Comparison of ENCODE assay signal across 15 cellular contexts in genomic region chr17:37475713-37476420, GRCh38. TPM values are rescaled to one million over a fixed set of nuclear protein-coding genes. Genes with fewer than 3 reads are reported as not detected.
DNase-seq lines count a peak whose midpoint lies in the region; ATAC-seq and TF ChIP-seq lines count a peak whose summit lies in the region.
"Had no signal": no experiment of that assay in that cellular context is flagged by ENCODE, and none has a peak within 500 bp of the region (broad histone marks: within the 10 kb centered on the region; RNA-seq: fewer than 3 reads in every experiment).

No MANE protein-coding gene starts in this region.

- dilution Hi-C loops in mammary epithelial cell (cut with HindIII; ENCODE audit: low sequenced_read_pairs), result no loop called here

- DNase-seq in EL, result peak; percentile 38
- DNase-seq in NOMO-1 treated with dmso at 0.1 percent for 144 hours (lab: John Stamatoyannopoulos, UW; ENCODE audit: unreplicated experiment), result peak; percentile 4
- DNase-seq in mammary epithelial cell, result no peak
- DNase-seq in psoas muscle, result no peak
- no peak for DNase-seq in DMS 273 (lab: John Stamatoyannopoulos, UW; ENCODE audit: unreplicated experiment)
- DNase-seq in Ammon's horn (ENCODE audit: low spot score), result no peak
- no peak for DNase-seq in GM13976 (ENCODE audit: low spot score)
- DNase-seq in stimulated activated CD4-positive, alpha-beta T cell treated with anti-CD3 and anti-CD28 coated beads, Interleukin-2, amount 100 ng/mL, for 48 hours, result no peak
- DNase-seq: CD8-positive, alpha-beta memory T cell; cortex of kidney; KG1; NCI-H2107; T-helper 2 cell had no signal

- TSS peak; percentile 86 for BruUV-seq in mammary epithelial cell (replicated peaks; lab: Mats Ljungman, UMichigan)

- H3K9me3 ChIP-seq in mammary epithelial cell (replicated peaks; ENCODE audit: insufficient read depth, low read length), result no peaks in the 10 kb centered on the region
- H3K9me3 ChIP-seq in psoas muscle, result no peaks in the 10 kb centered on the region
- H3K9me3 ChIP-seq: gastroesophageal sphincter had no signal

- H3K4me3 ChIP-seq in mammary epithelial cell (replicated peaks in 1 of 3; ENCODE audit: insufficient read depth in 1 of 3, low read depth in 2 of 3, low read length in 3 of 3), result no peak overlapping the region
- no peak overlapping the region for H3K4me3 ChIP-seq in psoas muscle
- H3K4me3 ChIP-seq: gastroesophageal sphincter, neural progenitor cell had no signal

- H4K20me1 ChIP-seq in mammary epithelial cell (ENCODE audit: insufficient read depth, low read length), result no peaks in the 10 kb centered on the region

- H3K79me2 ChIP-seq in mammary epithelial cell (ENCODE audit: insufficient read depth, low read length), result no peaks in the 10 kb centered on the region

- TF ChIP-seq CTCF in mammary epithelial cell (conservative IDR thresholded peaks at IDR 0.05 in 1 of 2, IDR thresholded peaks at IDR 0.05 in 1 of 2; ENCODE audit: extremely low read depth in 1 of 2, insufficient read depth in 1 of 2, low read depth in 1 of 2, low read length in 2 of 2), result no peak
- TF ChIP-seq CTCF in psoas muscle (IDR thresholded peaks at IDR 0.05), result no peak
- no peak for TF ChIP-seq CTCF in GM13976 (IDR thresholded peaks at IDR 0.05; ENCODE audit: borderline replicate concordance, control extremely low read depth, extremely low read depth, insufficient read depth, missing control alignments)

- intact Hi-C loops in mammary epithelial cell (cut with micrococcal nuclease), result loop anchor here (1.0 kb wide), 2 partner anchors 10 to 46 kb away; no protein-coding TSS in a partner anchor
- intact Hi-C loops in psoas muscle (cut with DNase I), result no loop called here

- in situ Hi-C loops in mammary epithelial cell (cut with MboI; ENCODE audit: low sequenced_read_pairs in 2 of 2) (no loop called here), GM13976 (cut with MboI; ENCODE audit: low sequenced_read_pairs, unreplicated experiment) (no loop called here)

- CTCF ChIA-PET in mammary epithelial cell (lab: Charles Lee; ENCODE audit: low non-redundant PET), result no interaction called here

- WGBS in mammary epithelial cell (ENCODE audit: low coverage, missing lambda C conversion rate), result 70% methylated on average over 1 of the region's 1 CpG
- 87 to 91% (median 88%) methylated on average over 1 of the region's 1 CpG for WGBS in psoas muscle, 3 donors

- H3K4me2 ChIP-seq in mammary epithelial cell (ENCODE audit: insufficient read depth, low read depth, low read length), result peak overlapping the region; percentile 48
- H3K4me2 ChIP-seq: neural progenitor cell had no signal

- peak in 1 of 4 donors; percentile 9 for ATAC-seq in psoas muscle

- peak overlapping the region; percentile 63 for H2AFZ ChIP-seq in mammary epithelial cell (ENCODE audit: low read depth, low read length)
- H2AFZ ChIP-seq: neural progenitor cell had no signal

- H3K36me3 ChIP-seq in mammary epithelial cell (ENCODE audit: insufficient read depth, low read length), result peaks cover 10% of the 10 kb centered on the region
- H3K36me3 ChIP-seq in psoas muscle (ENCODE audit: insufficient read depth in 1 of 2, low read depth in 1 of 2), result peaks cover 22 to 95% of the 10 kb centered on the region in 2 donors

- H3K27ac ChIP-seq in mammary epithelial cell (ENCODE audit: insufficient read depth, low read depth, low read length) (peak overlapping the region; percentile 93), psoas muscle (peak overlapping the region; percentile 57)
- H3K27ac ChIP-seq: neural progenitor cell had no signal

- H3K9ac ChIP-seq in mammary epithelial cell (ENCODE audit: insufficient read depth, low read length), result peak overlapping the region; percentile 81
- H3K9ac ChIP-seq: neural progenitor cell had no signal

- H3K4me1 ChIP-seq in mammary epithelial cell (ENCODE audit: insufficient read depth, low read length) (peaks cover 31% of the 10 kb centered on the region), psoas muscle (peaks cover 17% of the 10 kb centered on the region)
- H3K4me1 ChIP-seq: neural progenitor cell had no signal

- H3K27me3 ChIP-seq in mammary epithelial cell (ENCODE audit: insufficient read depth, low read length) (no peaks in the 10 kb centered on the region), psoas muscle (ENCODE audit: insufficient read depth in 3 of 3, low read length in 2 of 3) (no peaks in the 10 kb centered on the region)
- H3K27me3 ChIP-seq: gastroesophageal sphincter, neural progenitor cell had no signal

RNA-seq across cellular contexts. Expression of gene DUSP14, which starts 13.8 kb away (rescaled TPM):
- total RNA-seq in mammary epithelial cell, result 100 to 1,000 TPM; 121 to 148 TPM
- 132 TPM for polyA plus RNA-seq in mammary epithelial cell
- 69.3 TPM for polyA minus RNA-seq in mammary epithelial cell
- total RNA-seq in psoas muscle, result 10 to 100 TPM in 3 of 4 donors, 1 to 10 TPM in 1; 9.3 to 21.5 (median 14.0) TPM
- 10 to 100 TPM in 2 of 3 donors, 1 to 10 TPM in 1; 9.4 to 32.1 (median 11.6) TPM for polyA plus RNA-seq in psoas muscle

Comparison
In these comparisons a context has a peak if more than half of its experiments do, and no peak if none do; other contexts are left out.
1. DNase-seq: peak in EL (single experiment) and NOMO-1 treated with dmso at 0.1 percent for 144 hours (single experiment); none in mammary epithelial cell (single experiment), psoas muscle (0 of 2), DMS 273 (single experiment), Ammon's horn (single experiment), GM13976 (single experiment) and stimulated activated CD4-positive, alpha-beta T cell treated with anti-CD3 and anti-CD28 coated beads, Interleukin-2, amount 100 ng/mL, for 48 hours (0 of 2).
2. RNA of gene DUSP14, which starts 13.8 kb away (total RNA-seq): 121 to 148 TPM in mammary epithelial cell; 9.3 to 21.5 TPM in psoas muscle; every median in the first group is over 4 times any median in the second.